ENCODE assay signal across 8 cellular contexts in the genomic region with DNA sequence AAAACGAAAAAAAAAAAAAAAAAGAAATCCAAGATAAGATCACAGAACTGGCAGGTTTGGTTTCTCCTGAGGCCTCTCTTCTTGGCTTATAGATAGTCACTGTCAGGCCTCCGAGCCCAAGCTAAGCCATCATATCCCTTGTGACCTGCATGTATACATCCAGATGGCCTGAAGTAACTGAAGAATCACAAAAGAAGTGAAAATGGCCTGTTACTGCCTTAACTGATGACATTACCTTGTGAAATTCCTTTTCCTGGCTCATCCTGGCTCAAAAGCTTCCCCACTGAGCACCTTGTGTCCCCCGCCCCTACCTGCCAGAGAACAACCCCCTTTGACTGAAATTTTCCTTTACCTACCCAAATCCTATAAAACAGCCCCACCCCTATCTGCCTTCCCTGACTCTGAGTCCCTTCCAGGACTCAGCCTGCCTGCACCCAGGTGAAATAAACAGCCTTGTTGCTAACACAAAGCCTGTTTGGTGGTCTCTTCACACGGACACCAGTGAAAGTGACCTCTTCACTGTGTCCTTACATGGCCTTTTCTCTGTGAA. TPM values are rescaled to one million over a fixed set of nuclear protein-coding genes. Genes with fewer than 3 reads are reported as not detected.
DNase-seq lines count a peak whose midpoint lies in the region; ATAC-seq and TF ChIP-seq lines count a peak whose summit lies in the region.
"Not testable (repeated sequence)": the region's sequence is repeated elsewhere in the genome, so short reads cannot be mapped to it uniquely, and the experiment has no call there.

No MANE protein-coding gene starts in this region.

- not testable (repeated sequence) for TF ChIP-seq POLR2A in prostate gland (IDR thresholded peaks at IDR 0.05); vagina (IDR thresholded peaks at IDR 0.05)

- not testable (repeated sequence) for DNase-seq in NT2/D1 (ENCODE audit: low read depth, low spot score); activated T-helper 1 cell treated with anti-CD3 and anti-CD28 coated beads, Interleukin-12 subunit alpha, Interleukin-12 subunit beta, Interleukin-2, Interleukin-4 antibody, amounts not matched to agents 30 ng/mL and 10 ng/mL and 1 ng/mL, durations not matched to agents 14 hours and 24 hours and 36 hours (ENCODE audit: low spot score); effector memory CD8-positive, alpha-beta T cell; left lung; prostate gland (ENCODE audit: low spot score); vagina (ENCODE audit: extremely low spot score in 2 of 2)

- H3K36me3 ChIP-seq in NT2/D1 (ENCODE audit: insufficient read depth, insufficient read length, low read length): peaks cover 14% of the 10 kb centered on the region
- H3K36me3 ChIP-seq in left lung, prostate gland, vagina: not testable (repeated sequence)

- H3K9me3 Mint-ChIP-seq in activated T-helper 1 cell treated with anti-CD3 and anti-CD28 coated beads, Interleukin-12 subunit alpha, Interleukin-12 subunit beta, Interleukin-2, Interleukin-4 antibody, amounts not matched to agents 30 ng/mL and 10 ng/mL and 1 ng/mL, durations not matched to agents 14 hours and 24 hours and 36 hours; effector memory CD8-positive, alpha-beta T cell: not testable (repeated sequence)

- peaks cover 42% of the 10 kb centered on the region for H3K4me1 Mint-ChIP-seq in activated T-helper 1 cell treated with anti-CD3 and anti-CD28 coated beads, Interleukin-12 subunit alpha, Interleukin-12 subunit beta, Interleukin-2, Interleukin-4 antibody, amounts not matched to agents 30 ng/mL and 10 ng/mL and 1 ng/mL, durations not matched to agents 14 hours and 24 hours and 36 hours (ENCODE audit: low read depth)
- H3K4me1 Mint-ChIP-seq in effector memory CD8-positive, alpha-beta T cell (ENCODE audit: low read depth in 2 of 2): peaks cover 36 to 39% of the 10 kb centered on the region in 2 donors

- peak overlapping the region; percentile 99 for H3K9ac ChIP-seq in NT2/D1 (ENCODE audit: insufficient read length, low read depth)

- ATAC-seq in GM18870 (IDR thresholded peaks at IDR 0.05; ENCODE audit: unreplicated experiment): peak; percentile 14
- ATAC-seq in HG02798 (IDR thresholded peaks at IDR 0.05; ENCODE audit: poor library complexity, unreplicated experiment): peak; percentile 13
- ATAC-seq in effector memory CD8-positive, alpha-beta T cell (replicated peaks): peak; percentile 20
- not testable (repeated sequence) for ATAC-seq in left lung

- H3K4me3 ChIP-seq in NT2/D1 (ENCODE audit: insufficient read length, low read depth): peak overlapping the region; percentile 88
- H3K4me3 ChIP-seq in left lung: peak overlapping the region; percentile 74 to 93
- peak overlapping the region; percentile 94 to 96 for H3K4me3 ChIP-seq in prostate gland
- H3K4me3 ChIP-seq in vagina: peak overlapping the region; percentile 84 to 99

- not testable (repeated sequence) for H3K27me3 ChIP-seq in NT2/D1 (ENCODE audit: insufficient read depth, insufficient read length); left lung; prostate gland (replicated peaks; ENCODE audit: insufficient read depth); vagina

- H3K4me1 ChIP-seq in NT2/D1 (ENCODE audit: insufficient read depth, insufficient read length); prostate gland (replicated peaks): not testable (repeated sequence)
- peaks cover 11 to 37% of the 10 kb centered on the region in 2 donors for H3K4me1 ChIP-seq in left lung
- peaks cover 37% of the 10 kb centered on the region for H3K4me1 ChIP-seq in vagina

- not testable (repeated sequence) for H3K27me3 Mint-ChIP-seq in activated T-helper 1 cell treated with anti-CD3 and anti-CD28 coated beads, Interleukin-12 subunit alpha, Interleukin-12 subunit beta, Interleukin-2, Interleukin-4 antibody, amounts not matched to agents 30 ng/mL and 10 ng/mL and 1 ng/mL, durations not matched to agents 14 hours and 24 hours and 36 hours (ENCODE audit: insufficient read depth); effector memory CD8-positive, alpha-beta T cell

- peaks cover 15% of the 10 kb centered on the region for H3K9me3 ChIP-seq in NT2/D1 (ENCODE audit: insufficient read depth, low read length)
- H3K9me3 ChIP-seq in left lung, prostate gland, vagina: not testable (repeated sequence)

- peak overlapping the region; percentile 89 to 90 for H3K27ac ChIP-seq in left lung
- peak overlapping the region; percentile 94 to 97 for H3K27ac ChIP-seq in prostate gland
- H3K27ac ChIP-seq in vagina: peak overlapping the region; percentile 98

- WGBS in prostate gland: 27% methylated on average over 4 of the region's 4 CpGs

- TF ChIP-seq CTCF in left lung (IDR thresholded peaks at IDR 0.05); prostate gland (IDR thresholded peaks at IDR 0.05); vagina (IDR thresholded peaks at IDR 0.05): not testable (repeated sequence)

- intact Hi-C loops in activated T-helper 1 cell treated with anti-CD3 and anti-CD28 coated beads, Interleukin-12 subunit alpha, Interleukin-12 subunit beta, Interleukin-2, Interleukin-4 antibody, amounts not matched to agents 30 ng/mL and 10 ng/mL and 1 ng/mL, durations not matched to agents 14 hours and 24 hours and 36 hours (cut with micrococcal nuclease): loop anchor here (1.0 to 10.0 kb wide), 8 partner anchors 35 to 712 kb away; a partner anchor contains a TSS
- intact Hi-C loops in left lung (cut with DNase I): not testable (repeated sequence)
- intact Hi-C loops in prostate gland (cut with DNase I): loop anchor here (2.0 kb wide), 1 partner anchor 36 kb away; a partner anchor contains a TSS
- intact Hi-C loops in vagina (cut with DNase I): loop anchor here (5.0 kb wide), 1 partner anchor 35 kb away; a partner anchor contains a TSS

- peak overlapping the region; percentile 93 for H3K27ac Mint-ChIP-seq in activated T-helper 1 cell treated with anti-CD3 and anti-CD28 coated beads, Interleukin-12 subunit alpha, Interleukin-12 subunit beta, Interleukin-2, Interleukin-4 antibody, amounts not matched to agents 30 ng/mL and 10 ng/mL and 1 ng/mL, durations not matched to agents 14 hours and 24 hours and 36 hours
- H3K27ac Mint-ChIP-seq in effector memory CD8-positive, alpha-beta T cell: peak overlapping the region; percentile 97 to 98

- H3K4me3 Mint-ChIP-seq in activated T-helper 1 cell treated with anti-CD3 and anti-CD28 coated beads, Interleukin-12 subunit alpha, Interleukin-12 subunit beta, Interleukin-2, Interleukin-4 antibody, amounts not matched to agents 30 ng/mL and 10 ng/mL and 1 ng/mL, durations not matched to agents 14 hours and 24 hours and 36 hours: peak overlapping the region; percentile 96
- peak overlapping the region; percentile 91 for H3K4me3 Mint-ChIP-seq in effector memory CD8-positive, alpha-beta T cell

- H3K36me3 Mint-ChIP-seq in activated T-helper 1 cell treated with anti-CD3 and anti-CD28 coated beads, Interleukin-12 subunit alpha, Interleukin-12 subunit beta, Interleukin-2, Interleukin-4 antibody, amounts not matched to agents 30 ng/mL and 10 ng/mL and 1 ng/mL, durations not matched to agents 14 hours and 24 hours and 36 hours (ENCODE audit: low read depth): not testable (repeated sequence)
- H3K36me3 Mint-ChIP-seq in effector memory CD8-positive, alpha-beta T cell (ENCODE audit: insufficient read depth): peaks cover 14% of the 10 kb centered on the region

RNA-seq across cellular contexts. Expression of a gene that starts 36.0 kb away (rescaled TPM):
- 11.0 and 13.8 TPM in 2 replicates for total RNA-seq in activated T-helper 1 cell treated with anti-CD3 and anti-CD28 coated beads, Interleukin-12 subunit alpha, Interleukin-12 subunit beta, Interleukin-2, Interleukin-4 antibody, amounts not matched to agents 30 ng/mL and 10 ng/mL and 1 ng/mL, durations not matched to agents 14 hours and 24 hours and 36 hours
- total RNA-seq in left lung: 10 to 100 TPM; 10.4 to 12.4 TPM
- total RNA-seq in prostate gland: 10 to 100 TPM; 17.7 to 61.0 TPM
- total RNA-seq in vagina: 20.6 TPM
